Comparison of ENCODE assay signal across 33 cellular contexts in the genomic region with DNA sequence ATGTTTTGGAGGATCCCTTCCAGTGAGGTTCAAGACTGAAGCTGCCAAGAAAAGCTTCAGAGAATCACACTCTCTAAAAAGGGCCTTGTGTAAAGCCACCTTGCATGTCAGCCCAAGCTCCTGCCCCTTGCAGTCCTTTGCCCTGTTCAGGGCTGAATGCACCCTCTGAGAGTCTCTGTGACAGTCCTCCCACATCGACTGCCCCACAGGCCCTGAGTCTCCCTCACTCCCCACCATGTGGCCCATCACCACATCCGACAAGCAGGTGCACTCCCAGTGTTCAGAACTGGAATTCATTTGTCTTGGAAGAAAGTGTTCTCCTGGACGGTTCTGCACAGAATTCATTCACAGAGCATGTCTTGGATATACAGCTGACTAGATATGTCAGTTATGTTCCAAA. TPM values are rescaled to one million over a fixed set of nuclear protein-coding genes. Genes with fewer than 3 reads are reported as not detected.
DNase-seq lines count a peak whose midpoint lies in the region; ATAC-seq and TF ChIP-seq lines count a peak whose summit lies in the region.
"Had no signal": no experiment of that assay in that cellular context is flagged by ENCODE, and none has a peak within 500 bp of the region (broad histone marks: within the 10 kb centered on the region; RNA-seq: fewer than 3 reads in every experiment).

No MANE protein-coding gene starts in this region.

- CTCF ChIA-PET in HEK293 (lab: Yijun Ruan, JAX) = no interaction called here
- CTCF ChIA-PET in activated CD8-positive, alpha-beta T cell treated with anti-CD3 and anti-CD28 coated beads, Interleukin-2, amount 10 ng/mL, durations not matched to agents 7 days and 5 days (lab: Charles Lee) = no interaction called here

- no peaks in the 10 kb centered on the region for H3F3A ChIP-seq in neural progenitor cell (ENCODE audit: low read depth)

- no peak overlapping the region for H2AFZ ChIP-seq in neural progenitor cell (replicated peaks)

- H3K27me3 Mint-ChIP-seq in CD14-positive monocyte (ENCODE audit: low read depth in 3 of 3) (no peaks in the 10 kb centered on the region), mesothelial cell of epicardium (ENCODE audit: low read depth) (no peaks in the 10 kb centered on the region), neural progenitor cell (ENCODE audit: insufficient read depth, low read depth) (peaks cover 4% of the 10 kb centered on the region)
- H3K27me3 Mint-ChIP-seq in activated CD8-positive, alpha-beta T cell treated with anti-CD3 and anti-CD28 coated beads, Interleukin-2, amount 10 ng/mL, durations not matched to agents 7 days and 5 days (ENCODE audit: low read depth) = peaks cover 30% of the 10 kb centered on the region
- peaks cover 11% of the 10 kb centered on the region for H3K27me3 Mint-ChIP-seq in activated naive CD8-positive, alpha-beta T cell treated with anti-CD3 and anti-CD28 coated beads, Interleukin-2, amount 50 U/mL, for 24 hours

- H3K4me3 Mint-ChIP-seq in CD14-positive monocyte = no peak overlapping the region
- no peak overlapping the region for H3K4me3 Mint-ChIP-seq in mesothelial cell of epicardium
- no peak overlapping the region for H3K4me3 Mint-ChIP-seq in neural progenitor cell
- no peak overlapping the region for H3K4me3 Mint-ChIP-seq in activated CD8-positive, alpha-beta T cell treated with anti-CD3 and anti-CD28 coated beads, Interleukin-2, amount 10 ng/mL, durations not matched to agents 7 days and 5 days
- H3K4me3 Mint-ChIP-seq in activated naive CD8-positive, alpha-beta T cell treated with anti-CD3 and anti-CD28 coated beads, Interleukin-2, amount 50 U/mL, for 24 hours = no peak overlapping the region
- H3K4me3 Mint-ChIP-seq: activated naive CD4-positive, alpha-beta T cell treated with anti-CD3 and anti-CD28 coated beads, Interleukin-2, amount 50 U/mL, for 24 hours; effector memory CD8-positive, alpha-beta T cell had no signal

- no peak overlapping the region for H3K27ac ChIP-seq in HEK293 (ENCODE audit: extremely low read depth, low read depth, low read length)
- no peak overlapping the region for H3K27ac ChIP-seq in body of pancreas
- H3K27ac ChIP-seq in neural progenitor cell = no peak overlapping the region
- H3K27ac ChIP-seq: breast epithelium, colonic mucosa, HL-60, prostate gland, upper lobe of left lung had no signal

- H3K36me3 Mint-ChIP-seq in CD14-positive monocyte (peaks cover 33 to 47% of the 10 kb centered on the region in 2 donors), mesothelial cell of epicardium (peaks cover 8% of the 10 kb centered on the region), neural progenitor cell (no peaks in the 10 kb centered on the region)
- no peaks in the 10 kb centered on the region for H3K36me3 Mint-ChIP-seq in activated CD8-positive, alpha-beta T cell treated with anti-CD3 and anti-CD28 coated beads, Interleukin-2, amount 10 ng/mL, durations not matched to agents 7 days and 5 days (ENCODE audit: low read depth)
- H3K36me3 Mint-ChIP-seq in activated naive CD8-positive, alpha-beta T cell treated with anti-CD3 and anti-CD28 coated beads, Interleukin-2, amount 50 U/mL, for 24 hours (ENCODE audit: low read depth) = peaks cover 3% of the 10 kb centered on the region
- H3K36me3 Mint-ChIP-seq: activated naive CD4-positive, alpha-beta T cell treated with anti-CD3 and anti-CD28 coated beads, Interleukin-2, amount 50 U/mL, for 24 hours had no signal

- H3K4me1 Mint-ChIP-seq in CD14-positive monocyte = peaks cover 59% of the 10 kb centered on the region
- H3K4me1 Mint-ChIP-seq in mesothelial cell of epicardium = peaks cover 67% of the 10 kb centered on the region
- H3K4me1 Mint-ChIP-seq in neural progenitor cell = peaks cover 13% of the 10 kb centered on the region
- peaks cover 7% of the 10 kb centered on the region for H3K4me1 Mint-ChIP-seq in activated CD8-positive, alpha-beta T cell treated with anti-CD3 and anti-CD28 coated beads, Interleukin-2, amount 10 ng/mL, durations not matched to agents 7 days and 5 days (ENCODE audit: low read depth)
- H3K4me1 Mint-ChIP-seq in activated naive CD8-positive, alpha-beta T cell treated with anti-CD3 and anti-CD28 coated beads, Interleukin-2, amount 50 U/mL, for 24 hours = peaks cover 21% of the 10 kb centered on the region
- H3K4me1 Mint-ChIP-seq: activated naive CD4-positive, alpha-beta T cell treated with anti-CD3 and anti-CD28 coated beads, Interleukin-2, amount 50 U/mL, for 24 hours had no signal

- H3K27ac Mint-ChIP-seq in CD14-positive monocyte = peak overlapping the region in 4 of 7 donors; percentile 12 to 76 (median 36)
- H3K27ac Mint-ChIP-seq in mesothelial cell of epicardium = peak overlapping the region; percentile 21
- no peak overlapping the region for H3K27ac Mint-ChIP-seq in neural progenitor cell
- H3K27ac Mint-ChIP-seq in activated CD8-positive, alpha-beta T cell treated with anti-CD3 and anti-CD28 coated beads, Interleukin-2, amount 10 ng/mL, durations not matched to agents 7 days and 5 days = no peak overlapping the region
- no peak overlapping the region for H3K27ac Mint-ChIP-seq in activated naive CD8-positive, alpha-beta T cell treated with anti-CD3 and anti-CD28 coated beads, Interleukin-2, amount 50 U/mL, for 24 hours
- H3K27ac Mint-ChIP-seq: activated naive CD4-positive, alpha-beta T cell treated with anti-CD3 and anti-CD28 coated beads, Interleukin-2, amount 50 U/mL, for 24 hours; activated T-helper 2 cell treated with anti-CD3 and anti-CD28 coated beads, Interferon-gamma antibody, Interleukin-2, Interleukin-4, amounts not matched to agents 10 μg/mL and 5 μg/mL and 100 μg/mL, durations not matched to agents 14 hours and 24 hours and 36 hours; effector memory CD8-positive, alpha-beta T cell had no signal

- H3K4me1 ChIP-seq in HEK293 (ENCODE audit: control insufficient read depth, insufficient read depth, low read length) (peaks cover 9% of the 10 kb centered on the region), body of pancreas (peaks cover 24% of the 10 kb centered on the region), neural progenitor cell (peaks cover 11% of the 10 kb centered on the region)
- H3K4me1 ChIP-seq: breast epithelium, colonic mucosa, prostate gland, upper lobe of left lung had no signal

- WGBS in body of pancreas, 2 donors = 61 to 72% methylated on average over 3 of the region's 3 CpGs

- peaks cover 0 to 8% of the 10 kb centered on the region in 2 experiments; a peak in 1 of 3 replicates for H3K36me3 ChIP-seq in HEK293 (ENCODE audit: control insufficient read depth in 2 of 2, insufficient read depth in 1 of 2, low read length in 2 of 2)
- no peaks in the 10 kb centered on the region for H3K36me3 ChIP-seq in body of pancreas (replicated peaks in 1 of 2; ENCODE audit: insufficient read depth in 1 of 2, low read depth in 2 of 2)
- no peaks in the 10 kb centered on the region for H3K36me3 ChIP-seq in neural progenitor cell
- H3K36me3 ChIP-seq: breast epithelium, colonic mucosa, prostate gland, upper lobe of left lung had no signal

- intact Hi-C loops in CD14-positive monocyte (cut with micrococcal nuclease) (no loop called here), body of pancreas (cut with DNase I) (no loop called here)

- H3K9me3 Mint-ChIP-seq in CD14-positive monocyte = no peaks in the 10 kb centered on the region
- H3K9me3 Mint-ChIP-seq in mesothelial cell of epicardium = no peaks in the 10 kb centered on the region
- no peaks in the 10 kb centered on the region for H3K9me3 Mint-ChIP-seq in neural progenitor cell
- H3K9me3 Mint-ChIP-seq in activated CD8-positive, alpha-beta T cell treated with anti-CD3 and anti-CD28 coated beads, Interleukin-2, amount 10 ng/mL, durations not matched to agents 7 days and 5 days (ENCODE audit: insufficient read depth) = no peaks in the 10 kb centered on the region
- H3K9me3 Mint-ChIP-seq in activated naive CD8-positive, alpha-beta T cell treated with anti-CD3 and anti-CD28 coated beads, Interleukin-2, amount 50 U/mL, for 24 hours = no peaks in the 10 kb centered on the region
- H3K9me3 Mint-ChIP-seq: activated naive CD4-positive, alpha-beta T cell treated with anti-CD3 and anti-CD28 coated beads, Interleukin-2, amount 50 U/mL, for 24 hours; activated T-helper 2 cell treated with anti-CD3 and anti-CD28 coated beads, Interferon-gamma antibody, Interleukin-2, Interleukin-4, amounts not matched to agents 10 μg/mL and 5 μg/mL and 100 μg/mL, durations not matched to agents 14 hours and 24 hours and 36 hours; effector memory CD8-positive, alpha-beta T cell had no signal

- H3K4me2 ChIP-seq in neural progenitor cell = no peak overlapping the region

- H3K27me3 ChIP-seq in body of pancreas (no peaks in the 10 kb centered on the region), neural progenitor cell (no peaks in the 10 kb centered on the region)
- H3K27me3 ChIP-seq: BLaER1 treated with 17β-estradiol and CSF1 and Interleukin-3, amounts not matched to agents 10 nM and 100 nM; breast epithelium; colonic mucosa; upper lobe of left lung had no signal

- H3K79me2 ChIP-seq in neural progenitor cell (ENCODE audit: low read depth) = peaks cover 7% of the 10 kb centered on the region

- POLR2A ChIA-PET in HEK293 (lab: Yijun Ruan, JAX) = no interaction called here
- POLR2A ChIA-PET in activated CD8-positive, alpha-beta T cell treated with anti-CD3 and anti-CD28 coated beads, Interleukin-2, amount 10 ng/mL, durations not matched to agents 7 days and 5 days (lab: Charles Lee) = no interaction called here

- no peak overlapping the region for H3K4me3 ChIP-seq in HEK293 (ENCODE audit: low read depth, low read length)
- H3K4me3 ChIP-seq in body of pancreas = no peak overlapping the region
- no peak overlapping the region for H3K4me3 ChIP-seq in neural progenitor cell
- H3K4me3 ChIP-seq: BLaER1 treated with 17β-estradiol and CSF1 and Interleukin-3, amounts not matched to agents 10 nM and 100 nM; breast epithelium; colonic mucosa; prostate gland; upper lobe of left lung had no signal

- TF ChIP-seq CTCF in CD14-positive monocyte (IDR thresholded peaks at IDR 0.05) = no peak
- TF ChIP-seq CTCF in HEK293 (tag by site-specific recombination; IDR thresholded peaks at IDR 0.05) = 0 out of 2 replicates have a peak, but pooled peaks have one; percentile 19
- TF ChIP-seq CTCF in body of pancreas (IDR thresholded peaks at IDR 0.05) = no peak
- TF ChIP-seq CTCF in mesothelial cell of epicardium (IDR thresholded peaks at IDR 0.05; ENCODE audit: unreplicated experiment) = no peak
- no peak for TF ChIP-seq CTCF in neural progenitor cell (IDR thresholded peaks at IDR 0.05)

- no peaks in the 10 kb centered on the region for H4K20me1 ChIP-seq in neural progenitor cell (ENCODE audit: low read depth)

- no peak for TF ChIP-seq POLR2A in body of pancreas (IDR thresholded peaks at IDR 0.05)

- DNase-seq in CD14-positive monocyte (ENCODE audit: low spot score) (no peak), body of pancreas (no peak), mesothelial cell of epicardium (ENCODE audit: low spot score in 2 of 2, unreplicated experiment in 2 of 2) (no peak), neural progenitor cell (ENCODE audit: low spot score) (no peak)
- DNase-seq in activated CD8-positive, alpha-beta T cell treated with anti-CD3 and anti-CD28 coated beads, Interleukin-2, amount 10 ng/mL, durations not matched to agents 7 days and 5 days = no peak
- DNase-seq in activated naive CD8-positive, alpha-beta T cell treated with anti-CD3 and anti-CD28 coated beads, Interleukin-2, amount 50 U/mL, for 24 hours = no peak
- DNase-seq: activated CD4-positive, alpha-beta T cell treated with anti-CD3 and anti-CD28 coated beads for 4 hours; amygdala; colonic mucosa; COR-L47; DMS53; effector memory CD8-positive, alpha-beta T cell; erythroblast; GDM1; NCI-H1436 treated with DMSO at 0.1 percent for 48 hours; NCI-H226; NCI-H526 treated with DMSO at 0.1 percent for 48 hours; nucleus accumbens; SHP77 treated with DMSO at 0.1 percent for 48 hours; stimulated activated CD4-positive, alpha-beta T cell treated with anti-CD3 and anti-CD28 coated beads, Interleukin-4, amount 100 ng/mL, for 24 hours; substantia nigra; T-helper 9 cell; upper lobe of left lung had no signal

- H3K9me3 ChIP-seq in HEK293 (ENCODE audit: control insufficient read depth, insufficient read depth, low read depth, low read length) (no peaks in the 10 kb centered on the region), body of pancreas (no peaks in the 10 kb centered on the region), neural progenitor cell (ENCODE audit: low read depth) (no peaks in the 10 kb centered on the region)
- H3K9me3 ChIP-seq: BLaER1 treated with 17β-estradiol and CSF1 and Interleukin-3, amounts not matched to agents 10 nM and 100 nM; breast epithelium; colonic mucosa; prostate gland; upper lobe of left lung had no signal

- H3K9ac ChIP-seq in neural progenitor cell = no peak overlapping the region
- H3K9ac ChIP-seq: BLaER1 treated with 17β-estradiol and CSF1 and Interleukin-3, amounts not matched to agents 10 nM and 100 nM had no signal

- ATAC-seq in body of pancreas = peak; percentile 21
- ATAC-seq in activated CD8-positive, alpha-beta T cell treated with anti-CD3 and anti-CD28 coated beads, Interleukin-2, amount 10 ng/mL, durations not matched to agents 7 days and 5 days = no peak
- no peak for ATAC-seq in HG02938 (IDR thresholded peaks at IDR 0.05; ENCODE audit: unreplicated experiment)
- no peak for ATAC-seq in activated naive CD8-positive, alpha-beta T cell treated with anti-CD3 and anti-CD28 coated beads, Interleukin-2, amount 50 U/mL, for 24 hours
- ATAC-seq: effector memory CD8-positive, alpha-beta T cell; left lobe of liver; Panc1 had no signal

RNA-seq across cellular contexts. Expression of gene BCL11A, which starts 31.0 kb away (rescaled TPM):
- 10 to 100 TPM in 1 of 2 donors, 1 to 10 TPM in 1; 8.7 to 11.1 TPM for polyA plus RNA-seq in CD14-positive monocyte
- total RNA-seq in body of pancreas = 10 to 100 TPM; 14.3 to 16.2 TPM
- 139 to 142 TPM (median 141 TPM) in 3 replicates for total RNA-seq in mesothelial cell of epicardium
- 0.67 and 1.0 TPM in 2 replicates for total RNA-seq in neural progenitor cell (ENCODE audit: low replicate concordance)
- total RNA-seq in activated CD8-positive, alpha-beta T cell treated with anti-CD3 and anti-CD28 coated beads, Interleukin-2, amount 10 ng/mL, durations not matched to agents 7 days and 5 days = under 1 TPM in 1 of 2 experiments, not detected in 1; 0.03 TPM

Comparison
In these comparisons a context has a peak if more than half of its experiments do, and no peak if none do; other contexts are left out.
1. H3K27ac Mint-ChIP-seq: peak in CD14-positive monocyte (4 of 7) and mesothelial cell of epicardium (single experiment); none in neural progenitor cell (single experiment), activated CD8-positive, alpha-beta T cell treated with anti-CD3 and anti-CD28 coated beads, Interleukin-2, amount 10 ng/mL, durations not matched to agents 7 days and 5 days (single experiment) and activated naive CD8-positive, alpha-beta T cell treated with anti-CD3 and anti-CD28 coated beads, Interleukin-2, amount 50 U/mL, for 24 hours (single experiment).